Comparison of ENCODE assay signal across 8 cellular contexts in genomic region chr9:21402387-21403247, GRCh38. TPM values are rescaled to one million over a fixed set of nuclear protein-coding genes. Genes with fewer than 3 reads are reported as not detected.
DNase-seq lines count a peak whose midpoint lies in the region; ATAC-seq and TF ChIP-seq lines count a peak whose summit lies in the region.

No MANE protein-coding gene starts in this region.

- no peak overlapping the region for H3K27ac ChIP-seq in muscle layer of duodenum (ENCODE audit: low read length)

- H3K36me3 ChIP-seq in muscle layer of duodenum (ENCODE audit: control insufficient read depth in 1 of 2, insufficient read depth in 2 of 2, low read length in 2 of 2), result no peaks in the 10 kb centered on the region

- H3K4me3 Mint-ChIP-seq in chondrocyte (ENCODE audit: unreplicated experiment), result no peak overlapping the region

- no peaks in the 10 kb centered on the region for H3K9me3 Mint-ChIP-seq in chondrocyte (ENCODE audit: low read depth)

- peak; percentile 60 for ATAC-seq in HG02840 (IDR thresholded peaks at IDR 0.05; ENCODE audit: low FRiP score, unreplicated experiment)
- ATAC-seq in HG02973 (IDR thresholded peaks at IDR 0.05; ENCODE audit: unreplicated experiment), result no peak
- ATAC-seq in HG03571 (IDR thresholded peaks at IDR 0.05; ENCODE audit: unreplicated experiment), result no peak

- peak overlapping the region; percentile 33 to 67 for H3K4me3 ChIP-seq in muscle layer of duodenum (ENCODE audit: low read depth in 1 of 2, low read length in 2 of 2)

- no peaks in the 10 kb centered on the region for H3K9me3 ChIP-seq in muscle layer of duodenum (ENCODE audit: control insufficient read depth in 1 of 2, low read length in 2 of 2)

- peaks cover 6% of the 10 kb centered on the region for H3K27me3 ChIP-seq in muscle layer of duodenum (ENCODE audit: low read depth, low read length)

- TF ChIP-seq CTCF in GM12874 (IDR thresholded peaks at IDR 0.05; ENCODE audit: insufficient read depth, low read depth, low read length) (peak; percentile 27; the same call in 1 of the 2 replicates), chondrocyte (IDR thresholded peaks at IDR 0.05) (no peak)

- peaks cover 80% of the 10 kb centered on the region for H3K27me3 Mint-ChIP-seq in chondrocyte (ENCODE audit: low read depth)

- no peak overlapping the region for H3K27ac Mint-ChIP-seq in chondrocyte (ENCODE audit: unreplicated experiment)

- H3K4me1 ChIP-seq in muscle layer of duodenum (ENCODE audit: control insufficient read depth in 1 of 2, insufficient read depth in 2 of 2, low read length in 2 of 2), result peaks cover 0 to 13% of the 10 kb centered on the region in 2 donors

- DNase-seq in cerebellar cortex (ENCODE audit: low spot score) (peak; percentile 33), LoVo (ENCODE audit: low spot score) (no peak), chondrocyte (ENCODE audit: low spot score) (no peak)

- H3K36me3 Mint-ChIP-seq in chondrocyte (ENCODE audit: low read depth), result no peaks in the 10 kb centered on the region

- peaks cover 7% of the 10 kb centered on the region for H3K4me1 Mint-ChIP-seq in chondrocyte (ENCODE audit: low read depth)

RNA-seq across cellular contexts. Expression of gene IFNA8, which starts 6.3 kb away (rescaled TPM):
- total RNA-seq in chondrocyte, result not detected in 3 replicates

RNA-seq across cellular contexts. Expression of gene IFNA2, which starts 17.4 kb away (rescaled TPM):
- total RNA-seq in chondrocyte, result not detected in 3 replicates

RNA-seq across cellular contexts. Expression of gene IFNA13, which starts 34.8 kb away (rescaled TPM):
- not detected in 3 replicates for total RNA-seq in chondrocyte

RNA-seq across cellular contexts. Expression of gene IFNA1, which starts 37.6 kb away (rescaled TPM):
- total RNA-seq in chondrocyte, result not detected in 3 replicates

RNA-seq across cellular contexts. Expression of gene IFNA6, which starts 51.9 kb away (rescaled TPM):
- not detected in 3 replicates for total RNA-seq in chondrocyte
